1 cellular context compared by ENCODE assay signal in genomic region chrX:131821945-131822622, GRCh38.
TF ChIP-seq lines count a peak whose summit lies in the region.

No MANE protein-coding gene starts in this region.

TF ChIP-seq in GM12878, 131 proteins besides CTCF, POLR2A, EP300 and RAD21 (continued from another document and continues in another):
- TF ChIP-seq, protein P1, sequence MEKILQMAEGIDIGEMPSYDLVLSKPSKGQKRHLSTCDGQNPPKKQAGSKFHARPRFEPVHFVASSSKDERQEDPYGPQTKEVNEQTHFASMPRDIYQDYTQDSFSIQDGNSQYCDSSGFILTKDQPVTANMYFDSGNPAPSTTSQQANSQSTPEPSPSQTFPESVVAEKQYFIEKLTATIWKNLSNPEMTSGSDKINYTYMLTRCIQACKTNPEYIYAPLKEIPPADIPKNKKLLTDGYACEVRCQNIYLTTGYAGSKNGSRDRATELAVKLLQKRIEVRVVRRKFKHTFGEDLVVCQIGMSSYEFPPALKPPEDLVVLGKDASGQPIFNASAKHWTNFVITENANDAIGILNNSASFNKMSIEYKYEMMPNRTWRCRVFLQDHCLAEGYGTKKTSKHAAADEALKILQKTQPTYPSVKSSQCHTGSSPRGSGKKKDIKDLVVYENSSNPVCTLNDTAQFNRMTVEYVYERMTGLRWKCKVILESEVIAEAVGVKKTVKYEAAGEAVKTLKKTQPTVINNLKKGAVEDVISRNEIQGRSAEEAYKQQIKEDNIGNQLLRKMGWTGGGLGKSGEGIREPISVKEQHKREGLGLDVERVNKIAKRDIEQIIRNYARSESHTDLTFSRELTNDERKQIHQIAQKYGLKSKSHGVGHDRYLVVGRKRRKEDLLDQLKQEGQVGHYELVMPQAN (conservative IDR thresholded peaks at IDR 0.05): no peak
- TF ChIP-seq ZNF24 (IDR thresholded peaks at IDR 0.05) (no peak), CEBPZ (IDR thresholded peaks at IDR 0.05; ENCODE audit: low read depth, low read length) (no peak), PKNOX1 (IDR thresholded peaks at IDR 0.05) (0 out of 2 replicates have a peak, but pooled peaks have one; percentile 6), MTA3 (IDR thresholded peaks at IDR 0.05; ENCODE audit: borderline replicate concordance, low read length) (no peak), NFYA (IDR thresholded peaks at IDR 0.05; ENCODE audit: borderline replicate concordance, low read depth, low read length) (no peak), ETV6 (conservative IDR thresholded peaks at IDR 0.05 in 1 of 2, IDR thresholded peaks at IDR 0.05 in 1 of 2; ENCODE audit: borderline replicate concordance in 1 of 2, low read depth in 1 of 2) (no peak), CEBPB (IDR thresholded peaks at IDR 0.05; ENCODE audit: borderline replicate concordance in 1 of 2, low read depth in 2 of 2, low read length in 2 of 2) (peak in 1 of 2 experiments; percentile 28; a peak in 1 of 4 replicates), YBX1 (IDR thresholded peaks at IDR 0.05) (no peak), FOXK2 (IDR thresholded peaks at IDR 0.05) (no peak; the same call in 1 of the 2 replicates), CHD1 (IDR thresholded peaks at IDR 0.05; ENCODE audit: low read depth, low read length) (no peak), ZSCAN29 (IDR thresholded peaks at IDR 0.05) (no peak), BRCA1 (IDR thresholded peaks at IDR 0.05; ENCODE audit: low read depth, low read length) (no peak), EGR1 (IDR thresholded peaks at IDR 0.05; ENCODE audit: borderline replicate concordance in 1 of 2, low read depth in 2 of 2, low read length in 2 of 2) (no peak), NRF1 (conservative IDR thresholded peaks at IDR 0.05; ENCODE audit: low read depth, low read length) (no peak), MYC (IDR thresholded peaks at IDR 0.05; ENCODE audit: insufficient read depth, insufficient read length, insufficient replicate concordance, low read length, severe bottlenecking) (no peak), BCL11A (IDR thresholded peaks at IDR 0.05; ENCODE audit: low read depth, low read length) (no peak), REST (IDR thresholded peaks at IDR 0.05; ENCODE audit: low read depth, low read length) (no peak), SKIL (IDR thresholded peaks at IDR 0.05; ENCODE audit: low read depth, poor library complexity, severe bottlenecking) (peak; percentile 39), SUPT20H (IDR thresholded peaks at IDR 0.05; ENCODE audit: borderline replicate concordance, control insufficient read depth, low read depth, low read length) (no peak), KLF5 (IDR thresholded peaks at IDR 0.05; ENCODE audit: partially characterized antibody) (peak; percentile 31), CREM (IDR thresholded peaks at IDR 0.05; ENCODE audit: low read depth) (peak; percentile 76), RELA (IDR thresholded peaks at IDR 0.05; ENCODE audit: borderline replicate concordance, partially characterized antibody) (peak; percentile 82), ASH2L (IDR thresholded peaks at IDR 0.05; ENCODE audit: borderline replicate concordance, low read depth) (0 out of 2 replicates have a peak, but pooled peaks have one; percentile 88), ZNF687 (IDR thresholded peaks at IDR 0.05) (no peak), ATF2 (IDR thresholded peaks at IDR 0.05; ENCODE audit: low read length) (peak; percentile 58), ATF7 (IDR thresholded peaks at IDR 0.05; ENCODE audit: low read depth) (peak; percentile 50; the same call in 1 of the 2 replicates)
- TF ChIP-seq, protein P2, sequence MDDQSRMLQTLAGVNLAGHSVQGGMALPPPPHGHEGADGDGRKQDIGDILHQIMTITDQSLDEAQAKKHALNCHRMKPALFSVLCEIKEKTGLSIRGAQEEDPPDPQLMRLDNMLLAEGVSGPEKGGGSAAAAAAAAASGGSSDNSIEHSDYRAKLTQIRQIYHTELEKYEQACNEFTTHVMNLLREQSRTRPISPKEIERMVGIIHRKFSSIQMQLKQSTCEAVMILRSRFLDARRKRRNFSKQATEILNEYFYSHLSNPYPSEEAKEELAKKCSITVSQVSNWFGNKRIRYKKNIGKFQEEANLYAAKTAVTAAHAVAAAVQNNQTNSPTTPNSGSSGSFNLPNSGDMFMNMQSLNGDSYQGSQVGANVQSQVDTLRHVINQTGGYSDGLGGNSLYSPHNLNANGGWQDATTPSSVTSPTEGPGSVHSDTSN (IDR thresholded peaks at IDR 0.05; ENCODE audit: insufficient replicate concordance, low read depth, low read length): no peak
- TF ChIP-seq, protein P3, sequence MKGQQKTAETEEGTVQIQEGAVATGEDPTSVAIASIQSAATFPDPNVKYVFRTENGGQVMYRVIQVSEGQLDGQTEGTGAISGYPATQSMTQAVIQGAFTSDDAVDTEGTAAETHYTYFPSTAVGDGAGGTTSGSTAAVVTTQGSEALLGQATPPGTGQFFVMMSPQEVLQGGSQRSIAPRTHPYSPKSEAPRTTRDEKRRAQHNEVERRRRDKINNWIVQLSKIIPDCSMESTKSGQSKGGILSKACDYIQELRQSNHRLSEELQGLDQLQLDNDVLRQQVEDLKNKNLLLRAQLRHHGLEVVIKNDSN (IDR thresholded peaks at IDR 0.05; ENCODE audit: borderline replicate concordance, extremely low read length, insufficient read depth, low read depth, low read length): no peak
- TF ChIP-seq, protein P4, sequence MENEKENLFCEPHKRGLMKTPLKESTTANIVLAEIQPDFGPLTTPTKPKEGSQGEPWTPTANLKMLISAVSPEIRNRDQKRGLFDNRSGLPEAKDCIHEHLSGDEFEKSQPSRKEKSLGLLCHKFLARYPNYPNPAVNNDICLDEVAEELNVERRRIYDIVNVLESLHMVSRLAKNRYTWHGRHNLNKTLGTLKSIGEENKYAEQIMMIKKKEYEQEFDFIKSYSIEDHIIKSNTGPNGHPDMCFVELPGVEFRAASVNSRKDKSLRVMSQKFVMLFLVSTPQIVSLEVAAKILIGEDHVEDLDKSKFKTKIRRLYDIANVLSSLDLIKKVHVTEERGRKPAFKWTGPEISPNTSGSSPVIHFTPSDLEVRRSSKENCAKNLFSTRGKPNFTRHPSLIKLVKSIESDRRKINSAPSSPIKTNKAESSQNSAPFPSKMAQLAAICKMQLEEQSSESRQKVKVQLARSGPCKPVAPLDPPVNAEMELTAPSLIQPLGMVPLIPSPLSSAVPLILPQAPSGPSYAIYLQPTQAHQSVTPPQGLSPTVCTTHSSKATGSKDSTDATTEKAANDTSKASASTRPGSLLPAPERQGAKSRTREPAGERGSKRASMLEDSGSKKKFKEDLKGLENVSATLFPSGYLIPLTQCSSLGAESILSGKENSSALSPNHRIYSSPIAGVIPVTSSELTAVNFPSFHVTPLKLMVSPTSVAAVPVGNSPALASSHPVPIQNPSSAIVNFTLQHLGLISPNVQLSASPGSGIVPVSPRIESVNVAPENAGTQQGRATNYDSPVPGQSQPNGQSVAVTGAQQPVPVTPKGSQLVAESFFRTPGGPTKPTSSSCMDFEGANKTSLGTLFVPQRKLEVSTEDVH (IDR thresholded peaks at IDR 0.05; ENCODE audit: low read depth, partially characterized antibody): peak; percentile 33
